7 cellular contexts compared by ENCODE assay signal in genomic region chr7:3065724-3066143, GRCh38. TPM values are rescaled to one million over a fixed set of nuclear protein-coding genes. Genes with fewer than 3 reads are reported as not detected.
DNase-seq lines count a peak whose midpoint lies in the region; ATAC-seq and TF ChIP-seq lines count a peak whose summit lies in the region.

No MANE protein-coding gene starts in this region.

- H3K4me1 ChIP-seq in mesendoderm (ENCODE audit: control insufficient read depth, low read depth, low read length): no peaks in the 10 kb centered on the region

- H3K27ac ChIP-seq in mesendoderm (ENCODE audit: low read depth, low read length): no peak overlapping the region

- H2BK15ac ChIP-seq in mesendoderm (replicated peaks; ENCODE audit: low read depth): no peak overlapping the region

- H3K9ac ChIP-seq in mesendoderm (ENCODE audit: low read length): no peak overlapping the region

- H3K27me3 Mint-ChIP-seq in T-helper 17 cell (no peaks in the 10 kb centered on the region), brain (peaks cover 10% of the 10 kb centered on the region)

- no peak overlapping the region for H3K23ac ChIP-seq in mesendoderm (ENCODE audit: low read length)

- ATAC-seq in GM18868 (IDR thresholded peaks at IDR 0.05; ENCODE audit: unreplicated experiment): peak; percentile 35
- peak; percentile 37 for ATAC-seq in HG03442 (IDR thresholded peaks at IDR 0.05; ENCODE audit: unreplicated experiment)
- peak; percentile 49 for ATAC-seq in T-helper 17 cell
- no peak for ATAC-seq in HG03159 (IDR thresholded peaks at IDR 0.05; ENCODE audit: unreplicated experiment)

- H3K56ac ChIP-seq in mesendoderm (ENCODE audit: low read length): no peak overlapping the region

- H2BK5ac ChIP-seq in mesendoderm (ENCODE audit: low read length): no peak overlapping the region

- H3K36me3 Mint-ChIP-seq in T-helper 17 cell (ENCODE audit: low read depth) (no peaks in the 10 kb centered on the region), brain (no peaks in the 10 kb centered on the region)

- H3K27ac Mint-ChIP-seq in T-helper 17 cell (peak overlapping the region; percentile 97), brain (peak overlapping the region in 1 of 5 experiments; percentile 4)

- H3K18ac ChIP-seq in mesendoderm (ENCODE audit: low read length): no peak overlapping the region

- peaks cover 8 to 20% (median 13%) of the 10 kb centered on the region in 5 experiments for H3K9me3 Mint-ChIP-seq in brain

- no peak overlapping the region for H4K8ac ChIP-seq in mesendoderm (ENCODE audit: low read depth, low read length)

- DNase-seq in T-helper 17 cell (peak; percentile 39 to 44 (median 40)), mesendoderm (peak; percentile 89), NCI-H510A treated with DMSO at 0.1 percent for 48 hours (lab: John Stamatoyannopoulos, UW) (no peak)

- no peak overlapping the region for H3K4me2 ChIP-seq in mesendoderm (ENCODE audit: low read length)

- H3K4me1 Mint-ChIP-seq in T-helper 17 cell: peaks cover 68% of the 10 kb centered on the region
- H3K4me1 Mint-ChIP-seq in brain: peaks cover 4% of the 10 kb centered on the region

- no peak overlapping the region for H3K4me3 ChIP-seq in mesendoderm (ENCODE audit: low read length)

- no peak overlapping the region for H3K4ac ChIP-seq in mesendoderm (ENCODE audit: low read depth, low read length)

- no peak overlapping the region for H2AK5ac ChIP-seq in mesendoderm (ENCODE audit: low read length)

- no CpG with 5 or more reads among the region's 11 CpGs for WGBS in mesendoderm (ENCODE audit: extremely low coverage, insufficient coverage, low lambda C conversion rate)

- H3K4me3 Mint-ChIP-seq in T-helper 17 cell: peak overlapping the region; percentile 82
- H3K4me3 Mint-ChIP-seq in brain: no peak overlapping the region

- H3K27me3 ChIP-seq in mesendoderm (ENCODE audit: insufficient read depth, low read length, poor library complexity): no peaks in the 10 kb centered on the region

- H2BK120ac ChIP-seq in mesendoderm (ENCODE audit: low read depth, low read length): no peak overlapping the region

- H4K5ac ChIP-seq in mesendoderm (ENCODE audit: low read length): no peak overlapping the region

- TF ChIP-seq CTCF in brain (conservative IDR thresholded peaks at IDR 0.05): peak; percentile 16 to 46

- no peaks in the 10 kb centered on the region for H3K79me2 ChIP-seq in mesendoderm (ENCODE audit: control insufficient read depth, insufficient read depth, low read length)

- no peaks in the 10 kb centered on the region for H3K36me3 ChIP-seq in mesendoderm (ENCODE audit: control insufficient read depth, insufficient read depth, low read length)

- H3K9me3 ChIP-seq in T-helper 17 cell (ENCODE audit: control insufficient read depth, low read length, poor library complexity, severe bottlenecking): no peaks in the 10 kb centered on the region

- H3K79me1 ChIP-seq in mesendoderm (ENCODE audit: low read length): no peaks in the 10 kb centered on the region

RNA-seq across cellular contexts. Expression of gene CARD11, which starts 22.1 kb away (rescaled TPM):
- total RNA-seq in T-helper 17 cell: 100 to 1,000 TPM; 126 to 155 TPM
- 7.4 TPM for polyA plus RNA-seq in brain (ENCODE audit: insufficient read depth, low read depth, low replicate concordance)
- polyA plus RNA-seq in mesendoderm (2013, experiment 1 of 2): 22.1 TPM
- 23.6 TPM for polyA plus RNA-seq in mesendoderm (2013, experiment 2 of 2)
